Comparison of ENCODE assay signal across 9 cellular contexts in genomic region chr1:204445860-204446412, GRCh38. TPM values are rescaled to one million over a fixed set of nuclear protein-coding genes. Genes with fewer than 3 reads are reported as not detected.
A peak's percentile ranks its signal among the peaks of the same experiment; 100 is the strongest.
DNase-seq lines count a peak whose midpoint lies in the region; ATAC-seq and TF ChIP-seq lines count a peak whose summit lies in the region.
"Had no signal": no experiment of that assay in that cellular context is flagged by ENCODE, and none has a peak within 500 bp of the region (broad histone marks: within the 10 kb centered on the region; RNA-seq: fewer than 3 reads in every experiment).

No MANE protein-coding gene starts in this region.

- CTCF ChIA-PET in HEK293T (lab: Yijun Ruan, JAX), result interaction anchor here (0.5 to 3.7 kb wide), 17 partner anchors 8 to 361 kb away, joined by 3 to 51 read pairs (median 5); partner anchors contain the start of genes MDM4 and PIK3C2B

- H3K4me1 ChIP-seq in Peyer's patch (peaks cover 4 to 39% (median 7%) of the 10 kb centered on the region in 4 donors), liver (ENCODE audit: control insufficient read depth in 4 of 4, insufficient read depth in 4 of 4, low read length in 3 of 4) (peaks cover 6 to 23% (median 15%) of the 10 kb centered on the region in 4 donors), prostate gland (replicated peaks) (peaks cover 13% of the 10 kb centered on the region)

- no peaks in the 10 kb centered on the region for H3K27me3 ChIP-seq in Peyer's patch
- H3K27me3 ChIP-seq in liver (ENCODE audit: control insufficient read depth in 4 of 4, insufficient read depth in 4 of 4, low read length in 3 of 4), result no peaks in the 10 kb centered on the region
- no peaks in the 10 kb centered on the region for H3K27me3 ChIP-seq in prostate gland (replicated peaks; ENCODE audit: insufficient read depth)

- H3K9me3 Mint-ChIP-seq in activated naive CD8-positive, alpha-beta T cell treated with anti-CD3 and anti-CD28 coated beads for 36 hours, result no peaks in the 10 kb centered on the region
- H3K9me3 Mint-ChIP-seq: T-helper 1 cell treated with Interleukin-12 subunit alpha and Interleukin-12 subunit beta and Interleukin-4 antibody, amounts not matched to agents 30 μg/mL and 1 μg/mL, for 36 hours had no signal

- H3K4me1 Mint-ChIP-seq in activated naive CD8-positive, alpha-beta T cell treated with anti-CD3 and anti-CD28 coated beads for 36 hours, result peaks cover 10% of the 10 kb centered on the region

- H3K9me3 ChIP-seq in Peyer's patch (no peaks in the 10 kb centered on the region), liver (ENCODE audit: control insufficient read depth in 4 of 4, low read length in 3 of 4) (no peaks in the 10 kb centered on the region), prostate gland (no peaks in the 10 kb centered on the region)

- intact Hi-C loops in prostate gland (cut with DNase I), result loop anchor here (2.0 kb wide), 1 partner anchor 57 kb away; no protein-coding TSS in a partner anchor

- TF ChIP-seq RAD21 in liver (IDR thresholded peaks at IDR 0.05), result no peak

- no peaks in the 10 kb centered on the region for H3K27me3 Mint-ChIP-seq in activated naive CD8-positive, alpha-beta T cell treated with anti-CD3 and anti-CD28 coated beads for 36 hours

- H3K4me3 ChIP-seq in Peyer's patch (no peak overlapping the region), liver (ENCODE audit: low read depth in 1 of 3, low read length in 3 of 3) (no peak overlapping the region), prostate gland (no peak overlapping the region)

- no peak overlapping the region for H3K4me3 Mint-ChIP-seq in activated naive CD8-positive, alpha-beta T cell treated with anti-CD3 and anti-CD28 coated beads for 36 hours
- H3K4me3 Mint-ChIP-seq: T-helper 1 cell treated with Interleukin-12 subunit alpha and Interleukin-12 subunit beta and Interleukin-4 antibody, amounts not matched to agents 30 μg/mL and 1 μg/mL, for 36 hours had no signal

- no peak overlapping the region for H3K27ac ChIP-seq in Peyer's patch
- H3K27ac ChIP-seq in liver (ENCODE audit: low read depth in 1 of 2, low read length in 2 of 2), result no peak overlapping the region
- no peak overlapping the region for H3K27ac ChIP-seq in prostate gland

- TF ChIP-seq POLR2A in Peyer's patch (IDR thresholded peaks at IDR 0.05), result no peak
- no peak for TF ChIP-seq POLR2A in prostate gland (IDR thresholded peaks at IDR 0.05)

- peak in 3 of 6 experiments; percentile 39 to 50 (median 40) for TF ChIP-seq CTCF in Peyer's patch (IDR thresholded peaks at IDR 0.05)
- TF ChIP-seq CTCF in liver (IDR thresholded peaks at IDR 0.05; ENCODE audit: low read depth, low read length, missing input control), result peak; percentile 35
- TF ChIP-seq CTCF in prostate gland (IDR thresholded peaks at IDR 0.05), result peak in 1 of 4 experiments; percentile 8

- peak; percentile 77 for DNase-seq in D341Med (ENCODE audit: low spot score)
- DNase-seq in HEK293T (ENCODE audit: extremely low spot score), result peak; percentile 88
- DNase-seq in Peyer's patch, result peak in 2 of 3 donors; percentile 67 to 76
- DNase-seq in activated naive CD8-positive, alpha-beta T cell treated with anti-CD3 and anti-CD28 coated beads for 36 hours, result peak; percentile 62
- DNase-seq in prostate gland (ENCODE audit: low spot score), result no peak
- DNase-seq in inferior parietal cortex (ENCODE audit: extremely low spot score), result no peak

- no peak overlapping the region for H3K9ac ChIP-seq in liver (ENCODE audit: low read depth in 1 of 2, low read length in 2 of 2)

- POLR2A ChIA-PET in HEK293T (lab: Yijun Ruan, JAX), result interaction anchor here (0.7 to 1.8 kb wide), 4 partner anchors 35 to 70 kb away, joined by 3 to 5 read pairs (median 4); partner anchors contain the start of genes MDM4 and PIK3C2B

- 62% methylated on average over 11 of the region's 11 CpGs for WGBS in liver
- 57% methylated on average over 11 of the region's 11 CpGs for WGBS in prostate gland

- H3K27ac Mint-ChIP-seq in activated naive CD8-positive, alpha-beta T cell treated with anti-CD3 and anti-CD28 coated beads for 36 hours, result no peak overlapping the region

- peaks cover 0 to 72% (median 0%) of the 10 kb centered on the region in 3 donors for H3K36me3 ChIP-seq in Peyer's patch
- peaks cover 0 to 8% (median 0%) of the 10 kb centered on the region in 4 donors for H3K36me3 ChIP-seq in liver (ENCODE audit: control insufficient read depth in 4 of 4, insufficient read depth in 3 of 4, low read depth in 1 of 4, low read length in 3 of 4)
- H3K36me3 ChIP-seq in prostate gland, result no peaks in the 10 kb centered on the region

- peaks cover 15% of the 10 kb centered on the region for H3K36me3 Mint-ChIP-seq in activated naive CD8-positive, alpha-beta T cell treated with anti-CD3 and anti-CD28 coated beads for 36 hours

- no peak for ATAC-seq in GM18517 (IDR thresholded peaks at IDR 0.05; ENCODE audit: unreplicated experiment)

TF ChIP-seq in HEK293T, 16 proteins besides CTCF, POLR2A, EP300 and RAD21:
- peak; percentile 24; the same call in 1 of the 2 replicates for TF ChIP-seq PKNOX1 (IDR thresholded peaks at IDR 0.05)
- no peak for TF ChIP-seq NFRKB (IDR thresholded peaks at IDR 0.05)
- no peak for TF ChIP-seq HDGF (IDR thresholded peaks at IDR 0.05; ENCODE audit: borderline replicate concordance)

TF ChIP-seq in liver, 16 proteins besides CTCF, POLR2A, EP300 and RAD21:
- TF ChIP-seq MAX (IDR thresholded peaks at IDR 0.05), result no peak
- no peak for TF ChIP-seq ATF3 (IDR thresholded peaks at IDR 0.05)
- no peak for TF ChIP-seq HNF4G (IDR thresholded peaks at IDR 0.05)
- no peak for TF ChIP-seq HNF4A (conservative IDR thresholded peaks at IDR 0.05)
- no peak for TF ChIP-seq REST (IDR thresholded peaks at IDR 0.05)
- no peak for TF ChIP-seq TAF1 (conservative IDR thresholded peaks at IDR 0.05)
- TF ChIP-seq JUND (IDR thresholded peaks at IDR 0.05), result no peak
- TF ChIP-seq FOXA1 (IDR thresholded peaks at IDR 0.05), result no peak
- TF ChIP-seq SP1 (IDR thresholded peaks at IDR 0.05), result no peak
- no peak for TF ChIP-seq GABPA (IDR thresholded peaks at IDR 0.05 in 1 of 2, conservative IDR thresholded peaks at IDR 0.05 in 1 of 2)
- no peak for TF ChIP-seq EGR1 (IDR thresholded peaks at IDR 0.05; ENCODE audit: low read depth in 2 of 2)
- no peak for TF ChIP-seq NR2F2 (IDR thresholded peaks at IDR 0.05)
- no peak for TF ChIP-seq FOXA2 (IDR thresholded peaks at IDR 0.05)
- TF ChIP-seq ZBTB33 (IDR thresholded peaks at IDR 0.05), result no peak
TF ChIP-seq in liver: peak in this region for 0.

RNA-seq across cellular contexts. Expression of gene PPP1R15B, which starts 34.3 kb away (rescaled TPM):
- 10 to 100 TPM; 33.8 to 90.5 (median 72.3) TPM for total RNA-seq in Peyer's patch
- 10 to 100 TPM; 78.6 to 79.9 TPM for total RNA-seq in activated naive CD8-positive, alpha-beta T cell treated with anti-CD3 and anti-CD28 coated beads for 36 hours
- 10 to 100 TPM; 36.7 to 54.0 TPM for total RNA-seq in liver
- 10 to 100 TPM; 13.0 to 15.5 TPM for polyA plus RNA-seq in liver
- 10 to 100 TPM; 43.5 to 45.0 TPM for total RNA-seq in prostate gland

RNA-seq across cellular contexts. Expression of gene PIK3C2B, which starts 48.7 kb away (rescaled TPM):
- 100 to 1,000 TPM in 3 of 4 donors, 10 to 100 TPM in 1; 68.5 to 162 (median 134) TPM for total RNA-seq in Peyer's patch
- 10 to 100 TPM; 21.3 to 21.5 TPM for total RNA-seq in activated naive CD8-positive, alpha-beta T cell treated with anti-CD3 and anti-CD28 coated beads for 36 hours
- total RNA-seq in liver, result 10 to 100 TPM in 1 of 2 donors, 1 to 10 TPM in 1; 6.8 to 14.9 TPM
- polyA plus RNA-seq in liver, result 1 to 10 TPM; 2.8 to 4.1 TPM
- 10 to 100 TPM; 20.9 to 24.1 TPM for total RNA-seq in prostate gland

Comparison
In these comparisons a context has a peak if more than half of its experiments do, and no peak if none do; other contexts are left out.
1. DNase-seq: peak in D341Med (single experiment), HEK293T (single experiment), Peyer's patch (2 of 3) and activated naive CD8-positive, alpha-beta T cell treated with anti-CD3 and anti-CD28 coated beads for 36 hours (single experiment); none in prostate gland (single experiment) and inferior parietal cortex (single experiment).